Comparison of ENCODE assay signal across 12 cellular contexts in the genomic region with DNA sequence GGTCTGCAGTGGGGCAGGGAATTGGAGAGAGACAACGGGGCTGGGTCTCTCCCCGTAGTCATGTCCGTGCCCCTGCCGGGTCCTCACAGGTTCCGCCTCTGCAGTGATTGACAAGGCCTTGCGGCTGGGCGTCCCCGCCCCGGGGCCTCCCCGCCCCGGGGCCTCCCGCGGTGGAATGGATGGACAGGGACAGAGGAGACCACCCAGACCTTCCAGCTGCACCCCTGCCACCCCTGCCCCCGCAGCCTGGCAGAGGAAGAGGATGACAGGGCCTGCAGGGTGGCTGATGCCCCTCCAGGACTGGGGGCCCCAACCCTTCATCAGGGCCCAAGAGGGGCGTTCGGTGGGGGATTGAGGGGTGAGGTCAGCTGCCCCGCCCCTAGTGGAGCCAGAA.
DNase-seq lines count a peak whose midpoint lies in the region; ATAC-seq and TF ChIP-seq lines count a peak whose summit lies in the region.
"Had no signal": no experiment of that assay in that cellular context is flagged by ENCODE, and none has a peak within 500 bp of the region (broad histone marks: within the 10 kb centered on the region; RNA-seq: fewer than 3 reads in every experiment).

No MANE protein-coding gene starts in this region.

- no peak for TF ChIP-seq CTCF in BE2C (IDR thresholded peaks at IDR 0.05; ENCODE audit: low read depth, low read length)

- no peaks in the 10 kb centered on the region for H3K9me3 ChIP-seq in BE2C
- H3K9me3 ChIP-seq in SK-N-MC (ENCODE audit: low read depth, low read length): no peaks in the 10 kb centered on the region
- H3K9me3 ChIP-seq: gastroesophageal sphincter had no signal

- peak; percentile 41 for DNase-seq in BE2C
- peak; percentile 93 for DNase-seq in ELF-1 (ENCODE audit: low read depth, low spot score)
- DNase-seq in SK-N-MC (ENCODE audit: low read depth, low spot score): no peak
- DNase-seq in iPS-NIHi11 (ENCODE audit: low spot score): peak; percentile 74
- DNase-seq in ureter (ENCODE audit: low spot score): no peak
- no peak for DNase-seq in dermis blood vessel endothelial cell
- no peak for DNase-seq in RPMI8226
- DNase-seq: NCI-H1048; stimulated activated CD4-positive, alpha-beta T cell treated with anti-CD3 and anti-CD28 coated beads, Interleukin-1b, Interleukin-23, amount 100 ng/mL, for 48 hours had no signal

- peak overlapping the region; percentile 73; the same call in 1 of the 2 replicates for H3K27ac ChIP-seq in SK-N-MC

- H3K9ac ChIP-seq in SK-N-MC (ENCODE audit: insufficient read length): no peak overlapping the region

- no peaks in the 10 kb centered on the region for H3K36me3 ChIP-seq in BE2C
- no peaks in the 10 kb centered on the region for H3K36me3 ChIP-seq in SK-N-MC (ENCODE audit: insufficient read depth, low read length)
- H3K36me3 ChIP-seq: gastroesophageal sphincter had no signal

- no peaks in the 10 kb centered on the region for H3K27me3 ChIP-seq in BE2C
- H3K27me3 ChIP-seq: gastroesophageal sphincter had no signal

- ATAC-seq in HG03095 (IDR thresholded peaks at IDR 0.05; ENCODE audit: unreplicated experiment): no peak
- ATAC-seq: gastroesophageal sphincter; stimulated activated effector memory CD8-positive, alpha-beta T cell treated with anti-CD3 and anti-CD28 coated beads, Interleukin-12 subunit alpha, Interleukin-12 subunit beta, amount 100 ng/mL, for 72 hours had no signal

- H3K4me3 ChIP-seq in BE2C (ENCODE audit: low read depth, low read length) (no peak overlapping the region), SK-N-MC (peak overlapping the region; percentile 57)
- H3K4me3 ChIP-seq: gastroesophageal sphincter had no signal

- peaks cover 16% of the 10 kb centered on the region for H3K4me1 ChIP-seq in BE2C

Comparison
In these comparisons a context has a peak if more than half of its experiments do, and no peak if none do; other contexts are left out.
1. DNase-seq: peak in BE2C (single experiment), ELF-1 (single experiment) and iPS-NIHi11 (single experiment); none in SK-N-MC (single experiment), ureter (single experiment), dermis blood vessel endothelial cell (single experiment) and RPMI8226 (single experiment).